In the genomic region with DNA sequence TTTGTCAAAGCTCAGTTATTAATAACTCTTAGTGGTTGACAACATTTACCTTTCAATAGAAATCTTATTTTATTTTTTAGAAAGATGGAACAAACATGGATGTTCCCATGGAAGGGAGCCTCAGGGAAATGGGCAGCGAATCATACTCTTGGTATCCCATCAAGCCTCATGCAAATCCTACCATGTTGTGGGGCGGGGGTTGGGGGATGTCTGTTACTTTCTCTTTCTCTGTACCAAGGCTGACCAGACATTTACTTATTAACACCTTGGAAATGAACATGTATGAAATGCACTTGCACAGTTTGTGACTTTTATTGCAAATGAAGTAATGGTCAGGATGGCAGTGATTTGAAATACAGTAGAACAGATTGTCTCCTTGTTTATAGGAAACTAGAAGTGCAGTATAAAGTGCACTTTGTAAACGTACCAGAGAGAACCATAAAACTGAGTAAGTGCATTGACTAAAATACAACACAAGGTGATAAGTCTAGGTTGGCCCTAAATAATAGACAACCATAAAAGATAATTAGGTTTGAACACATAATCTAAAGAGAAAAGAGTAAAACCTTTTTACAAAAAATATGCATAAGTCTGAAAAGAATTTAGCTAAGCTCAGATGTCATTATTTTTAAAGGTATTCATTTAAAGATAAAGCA, we compare ENCODE assay signal across 16 cellular contexts. TPM values are rescaled to one million over a fixed set of nuclear protein-coding genes. Genes with fewer than 3 reads are reported as not detected.
DNase-seq lines count a peak whose midpoint lies in the region; ATAC-seq, FAIRE-seq and TF ChIP-seq lines count a peak whose summit lies in the region.
"Had no signal": no experiment of that assay in that cellular context is flagged by ENCODE, and none has a peak within 500 bp of the region (broad histone marks: within the 10 kb centered on the region; RNA-seq: fewer than 3 reads in every experiment).

No MANE protein-coding gene starts in this region.

- H3K27me3 Mint-ChIP-seq in astrocyte (ENCODE audit: low read depth, unreplicated experiment): no peaks in the 10 kb centered on the region
- H3K27me3 Mint-ChIP-seq in activated T-cell treated with anti-CD3 and anti-CD28 coated beads, Interleukin-2, amount 50 U/mL, for 4 hours (ENCODE audit: low read depth): no peaks in the 10 kb centered on the region

- no peaks in the 10 kb centered on the region for H3K79me2 ChIP-seq in astrocyte (ENCODE audit: insufficient read depth, low read length)

- H3K36me3 Mint-ChIP-seq in astrocyte (ENCODE audit: low read depth, unreplicated experiment): peaks cover 3% of the 10 kb centered on the region
- no peaks in the 10 kb centered on the region for H3K36me3 Mint-ChIP-seq in activated T-cell treated with anti-CD3 and anti-CD28 coated beads, Interleukin-2, amount 50 U/mL, for 4 hours (ENCODE audit: insufficient read depth)

- H3K4me1 ChIP-seq in astrocyte (ENCODE audit: insufficient read depth, low read length): no peaks in the 10 kb centered on the region
- no peaks in the 10 kb centered on the region for H3K4me1 ChIP-seq in mesenchymal stem cell (ENCODE audit: control insufficient read depth, insufficient read depth, low read depth, low read length)

- no peak overlapping the region for H2BK5ac ChIP-seq in mesenchymal stem cell (ENCODE audit: low read depth, low read length, poor library complexity, severe bottlenecking)

- no peak overlapping the region for H4K91ac ChIP-seq in mesenchymal stem cell (ENCODE audit: low read length)

- H3K9me3 ChIP-seq in astrocyte (ENCODE audit: insufficient read depth, low read depth, low read length): no peaks in the 10 kb centered on the region
- no peaks in the 10 kb centered on the region for H3K9me3 ChIP-seq in mesenchymal stem cell (ENCODE audit: control insufficient read depth, low read length)

- no peaks in the 10 kb centered on the region for H4K20me1 ChIP-seq in astrocyte (ENCODE audit: insufficient read depth, low read length)

- POLR2A ChIA-PET in HEK293T (lab: Yijun Ruan, JAX): no interaction called here

- H3K14ac ChIP-seq in mesenchymal stem cell (ENCODE audit: low read length in 2 of 2): no peak overlapping the region

- WGBS in mesenchymal stem cell: no CpG with 5 or more reads among the region's 3 CpGs

- no peaks in the 10 kb centered on the region for H3K27me3 ChIP-seq in astrocyte (ENCODE audit: insufficient read depth, low read length)
- H3K27me3 ChIP-seq in mesenchymal stem cell (ENCODE audit: control insufficient read depth in 1 of 2, insufficient read depth in 1 of 2, low read length in 2 of 2): no peaks in the 10 kb centered on the region
- H3K27me3 ChIP-seq: SJSA1 had no signal

- CTCF ChIA-PET in HEK293T (lab: Yijun Ruan, JAX): no interaction called here

- no peak for TF ChIP-seq CTCF in astrocyte (IDR thresholded peaks at IDR 0.05; ENCODE audit: insufficient read depth, low read depth, low read length)

- H3K4me3 ChIP-seq in astrocyte (ENCODE audit: insufficient read depth, low read depth, low read length) (no peak overlapping the region), mesenchymal stem cell (ENCODE audit: insufficient read depth in 1 of 2, low read depth in 1 of 2, low read length in 2 of 2) (no peak overlapping the region)
- H3K4me3 ChIP-seq: SJSA1 had no signal

- no peak overlapping the region for H2BK15ac ChIP-seq in mesenchymal stem cell (ENCODE audit: low read depth, poor library complexity, severe bottlenecking)

- no peak overlapping the region for H3K9ac ChIP-seq in astrocyte (ENCODE audit: low read length)
- no peak overlapping the region for H3K9ac ChIP-seq in mesenchymal stem cell (ENCODE audit: low read length)

- no peak overlapping the region for H3K4ac ChIP-seq in mesenchymal stem cell (ENCODE audit: low read depth in 1 of 2, low read length in 2 of 2)

- H2AFZ ChIP-seq in astrocyte (ENCODE audit: low read depth, low read length) (no peak overlapping the region), mesenchymal stem cell (ENCODE audit: low read depth, low read length) (no peak overlapping the region)

- ATAC-seq in GM18502 (IDR thresholded peaks at IDR 0.05; ENCODE audit: poor library complexity, unreplicated experiment) (peak; percentile 50), GM19467 (IDR thresholded peaks at IDR 0.05; ENCODE audit: unreplicated experiment) (no peak)
- ATAC-seq in activated T-cell treated with anti-CD3 and anti-CD28 coated beads, Interleukin-2, amount 50 U/mL, for 4 hours: no peak

- H3K4me2 ChIP-seq in astrocyte (ENCODE audit: low read length) (no peak overlapping the region), mesenchymal stem cell (ENCODE audit: low read length, poor library complexity, severe bottlenecking) (no peak overlapping the region)

- no peak overlapping the region for H3K23ac ChIP-seq in mesenchymal stem cell (ENCODE audit: low read length in 2 of 2)

- H4K8ac ChIP-seq in mesenchymal stem cell (ENCODE audit: low read length): no peak overlapping the region

- H3K18ac ChIP-seq in mesenchymal stem cell (ENCODE audit: low read depth in 1 of 2, low read length in 2 of 2): no peak overlapping the region

- no peak for DNase-seq in HEK293T (ENCODE audit: extremely low spot score)
- DNase-seq in astrocyte (ENCODE audit: low read depth): no peak
- DNase-seq in mesenchymal stem cell: peak; percentile 9
- DNase-seq in activated T-cell treated with anti-CD3 and anti-CD28 coated beads, Interleukin-2, amount 50 U/mL, for 4 hours: no peak
- no peak for DNase-seq in NCI-H69 (lab: John Stamatoyannopoulos, UW)
- DNase-seq: DMS 273 treated with DMSO at 0.1 percent for 48 hours; MM.1S; NCI-H1105 treated with DMSO at 0.1 percent for 48 hours; NCI-H1694 treated with DMSO at 0.1 percent for 48 hours; NCI-H345; NK-92 treated with Interleukin-12 subunit alpha and Interleukin-12 subunit beta, amount 100 ng/mL, for 24 hours; OCI-M1 had no signal

- H2BK12ac ChIP-seq in mesenchymal stem cell (ENCODE audit: low read length in 2 of 2): no peak overlapping the region

- H3K4me1 Mint-ChIP-seq in astrocyte (ENCODE audit: low read depth, unreplicated experiment): peaks cover 4% of the 10 kb centered on the region
- no peaks in the 10 kb centered on the region for H3K4me1 Mint-ChIP-seq in activated T-cell treated with anti-CD3 and anti-CD28 coated beads, Interleukin-2, amount 50 U/mL, for 4 hours (ENCODE audit: low read depth)

- H3K27ac Mint-ChIP-seq in astrocyte (ENCODE audit: unreplicated experiment): peak overlapping the region; percentile 35

- H3K27ac ChIP-seq in astrocyte (ENCODE audit: low read depth, low read length) (no peak overlapping the region), mesenchymal stem cell (ENCODE audit: low read length, poor library complexity, severe bottlenecking) (no peak overlapping the region)
- H3K27ac ChIP-seq: C4-2B, SJSA1 had no signal

- H3K36me3 ChIP-seq in astrocyte (ENCODE audit: insufficient read depth, low read length) (no peaks in the 10 kb centered on the region), mesenchymal stem cell (ENCODE audit: control insufficient read depth in 1 of 2, insufficient read depth in 2 of 2, low read depth in 1 of 2, low read length in 2 of 2) (no peaks in the 10 kb centered on the region)
- H3K36me3 ChIP-seq: SJSA1 had no signal

- H3K9me3 Mint-ChIP-seq in astrocyte (ENCODE audit: unreplicated experiment): peaks cover 9% of the 10 kb centered on the region
- peaks cover 12% of the 10 kb centered on the region for H3K9me3 Mint-ChIP-seq in activated T-cell treated with anti-CD3 and anti-CD28 coated beads, Interleukin-2, amount 50 U/mL, for 4 hours

- no peak overlapping the region for H2AK5ac ChIP-seq in mesenchymal stem cell (ENCODE audit: low read length, severe bottlenecking)

- no peak for FAIRE-seq in astrocyte (lab: Jason Lieb, UNC)

- no peak overlapping the region for H3K4me3 Mint-ChIP-seq in astrocyte (ENCODE audit: unreplicated experiment)
- H3K4me3 Mint-ChIP-seq in activated T-cell treated with anti-CD3 and anti-CD28 coated beads, Interleukin-2, amount 50 U/mL, for 4 hours: no peak overlapping the region

- no peak overlapping the region for H2BK120ac ChIP-seq in mesenchymal stem cell (ENCODE audit: low read depth, low read length)

- no peaks in the 10 kb centered on the region for H3K79me1 ChIP-seq in mesenchymal stem cell (replicated peaks; ENCODE audit: low read length, poor library complexity, severe bottlenecking)

TF ChIP-seq in HEK293T, 16 proteins besides CTCF, POLR2A, EP300 and RAD21:
- TF ChIP-seq PKNOX1 (IDR thresholded peaks at IDR 0.05) (0 out of 2 replicates have a peak, but pooled peaks have one; percentile 17), L3MBTL2 (conservative IDR thresholded peaks at IDR 0.05) (no peak), NFRKB (IDR thresholded peaks at IDR 0.05) (no peak)

RNA-seq across cellular contexts. Expression of gene SEMA3D, which starts 32.4 kb away (rescaled TPM):
- 9.1 and 17.7 TPM in 2 replicates for total RNA-seq in astrocyte
- 0.77 TPM for polyA plus RNA-seq in mesenchymal stem cell (2013, experiment 1 of 2)
- polyA plus RNA-seq in mesenchymal stem cell (2013, experiment 2 of 2): 0.96 TPM
- under 1 TPM in 2 of 3 donors, not detected in 1; 0.08 to 0.13 TPM for total RNA-seq in activated T-cell treated with anti-CD3 and anti-CD28 coated beads, Interleukin-2, amount 50 U/mL, for 4 hours
